ENCODE assay signal across 7 cellular contexts in the genomic region with DNA sequence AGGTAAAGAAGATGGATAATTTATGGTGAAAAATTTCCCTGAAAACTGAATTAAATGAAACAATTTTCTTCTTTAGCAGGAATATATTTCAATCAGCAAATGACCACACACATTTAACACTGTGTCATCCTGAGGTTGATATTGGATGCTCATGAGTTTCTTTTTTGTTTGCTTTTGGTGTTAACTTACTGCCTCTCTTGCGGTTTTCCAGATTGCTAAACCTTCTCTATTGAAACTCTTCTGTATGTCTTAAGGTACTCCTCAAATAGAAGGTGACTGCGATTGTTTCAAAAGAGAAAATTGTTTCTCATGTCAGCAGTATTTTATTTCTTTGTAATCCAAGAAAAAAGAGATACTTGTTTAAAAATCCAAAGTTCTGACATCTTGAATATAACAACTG.
"Had no signal": no experiment of that assay in that cellular context is flagged by ENCODE, and none has a peak within 500 bp of the region (broad histone marks: within the 10 kb centered on the region; RNA-seq: fewer than 3 reads in every experiment).

No MANE protein-coding gene starts in this region.

- DNase-seq: H9, HCEC 1CT had no signal

- FAIRE-seq: H1, H54, HepG2 had no signal

- H3K4me3 ChIP-seq: GM23338 had no signal

- H3K27ac ChIP-seq: HL-60 had no signal

- H2AFZ ChIP-seq: GM23338 had no signal

- H3K4me2 ChIP-seq: GM23338 had no signal

- ATAC-seq: GM23338, HepG2 had no signal
